Comparison of ENCODE assay signal across 8 cellular contexts in the genomic region with DNA sequence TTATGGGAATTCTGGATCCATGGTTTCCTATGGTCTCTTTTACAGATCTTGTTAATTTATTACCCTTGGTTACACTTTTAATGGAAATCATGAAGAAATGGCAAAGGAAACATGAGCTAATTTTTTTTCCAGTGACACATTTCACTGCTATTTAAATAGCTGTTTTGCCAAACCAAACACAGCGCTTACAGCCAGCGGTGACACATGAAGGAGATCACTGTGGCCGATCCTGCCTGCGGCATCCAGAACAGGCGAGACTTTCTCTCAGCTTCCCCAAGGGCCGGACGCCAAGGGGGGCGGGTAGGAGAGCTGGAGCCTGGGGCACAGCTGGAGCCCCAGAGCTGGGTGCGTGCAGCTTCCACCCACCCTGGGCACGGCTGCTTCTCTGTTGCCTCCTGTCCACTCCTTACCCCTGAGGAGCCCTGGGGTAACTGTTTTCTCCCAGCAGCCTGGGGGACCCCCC.
DNase-seq lines count a peak whose midpoint lies in the region; ATAC-seq, FAIRE-seq and TF ChIP-seq lines count a peak whose summit lies in the region.

No MANE protein-coding gene starts in this region.

- H2AFZ ChIP-seq in HepG2 (ENCODE audit: low read length): no peak overlapping the region

- H3K9me3 ChIP-seq in MG63 (no peaks in the 10 kb centered on the region), HepG2 (ENCODE audit: low read length) (no peaks in the 10 kb centered on the region), thoracic aorta (no peaks in the 10 kb centered on the region)

- intact Hi-C loops in HepG2 (cut with micrococcal nuclease; ENCODE audit: unreplicated experiment): no loop called here

- POLR2A ChIA-PET in HepG2 (lab: Yijun Ruan, JAX): interaction anchor here (1.0 kb wide), 2 partner anchors 81 to 139 kb away, joined by 3 read pairs; a partner anchor contains a TSS

- peak; percentile 4 for FAIRE-seq in HepG2 (lab: Jason Lieb, UNC)

- no peak overlapping the region for H3K9ac ChIP-seq in HepG2 (ENCODE audit: insufficient read depth, low read depth, low read length)

- H3K4me2 ChIP-seq in HepG2 (ENCODE audit: low read depth, low read length): peak overlapping the region; percentile 56

- H3K79me2 ChIP-seq in HepG2 (ENCODE audit: insufficient read depth, low read length): no peaks in the 10 kb centered on the region

- peak; percentile 74 for ATAC-seq in HepG2
- ATAC-seq in thoracic aorta (ENCODE audit: insufficient number of reproducible peaks, low FRiP score, low read depth): peak; percentile 69
- ATAC-seq in activated CD8-positive, alpha-beta memory T cell treated with anti-CD3 and anti-CD28 coated beads, Interleukin-2, amount 10 ng/mL, durations not matched to agents 7 days and 5 days: no peak
- ATAC-seq in GM19463 (IDR thresholded peaks at IDR 0.05; ENCODE audit: unreplicated experiment): no peak

- H3K9me3 Mint-ChIP-seq in chondrocyte (ENCODE audit: low read depth): no peaks in the 10 kb centered on the region
- no peaks in the 10 kb centered on the region for H3K9me3 Mint-ChIP-seq in activated CD8-positive, alpha-beta memory T cell treated with anti-CD3 and anti-CD28 coated beads, Interleukin-2, amount 10 ng/mL, durations not matched to agents 7 days and 5 days (ENCODE audit: low read depth)

- WGBS in HepG2 (ENCODE audit: low lambda C conversion rate): 3% methylated on average over 7 of the region's 10 CpGs

- TF ChIP-seq RAD21 in HepG2 (CRISPR knock-in tag; IDR thresholded peaks at IDR 0.05): no peak

- TF ChIP-seq EP300 in HepG2 (IDR thresholded peaks at IDR 0.05; ENCODE audit: low read depth in 2 of 2, low read length in 2 of 2) (no peak), HepG2 (CRISPR knock-in tag; IDR thresholded peaks at IDR 0.05; ENCODE audit: borderline replicate concordance) (no peak)

- in situ Hi-C loops in HepG2 (cut with HindIII; ENCODE audit: extremely low pct_ligation_motif_present, low pct_unique_long_range_greater_than_20kb): no loop called here

- peak overlapping the region; percentile 9 for H3K4me3 Mint-ChIP-seq in chondrocyte (ENCODE audit: unreplicated experiment)
- no peak overlapping the region for H3K4me3 Mint-ChIP-seq in activated CD8-positive, alpha-beta memory T cell treated with anti-CD3 and anti-CD28 coated beads, Interleukin-2, amount 10 ng/mL, durations not matched to agents 7 days and 5 days

- H3K27me3 Mint-ChIP-seq in chondrocyte (ENCODE audit: low read depth): no peaks in the 10 kb centered on the region
- H3K27me3 Mint-ChIP-seq in activated CD8-positive, alpha-beta memory T cell treated with anti-CD3 and anti-CD28 coated beads, Interleukin-2, amount 10 ng/mL, durations not matched to agents 7 days and 5 days: no peaks in the 10 kb centered on the region

- H3K36me3 Mint-ChIP-seq in chondrocyte (ENCODE audit: low read depth): no peaks in the 10 kb centered on the region
- H3K36me3 Mint-ChIP-seq in activated CD8-positive, alpha-beta memory T cell treated with anti-CD3 and anti-CD28 coated beads, Interleukin-2, amount 10 ng/mL, durations not matched to agents 7 days and 5 days: no peaks in the 10 kb centered on the region

- H3K4me1 ChIP-seq in HepG2 (ENCODE audit: insufficient read depth, low read length) (peaks cover 45% of the 10 kb centered on the region), thoracic aorta (ENCODE audit: control insufficient read depth in 1 of 2, low read depth in 2 of 2) (peaks cover 45 to 58% of the 10 kb centered on the region in 2 donors)

- H3K27ac Mint-ChIP-seq in chondrocyte (ENCODE audit: unreplicated experiment): peak overlapping the region; percentile 99
- no peak overlapping the region for H3K27ac Mint-ChIP-seq in activated CD8-positive, alpha-beta memory T cell treated with anti-CD3 and anti-CD28 coated beads, Interleukin-2, amount 10 ng/mL, durations not matched to agents 7 days and 5 days

- H3K4me3 ChIP-seq in MG63 (no peak overlapping the region), HepG2 (replicated peaks in 1 of 3; ENCODE audit: insufficient read depth in 1 of 3, low read depth in 2 of 3, low read length in 3 of 3) (peak overlapping the region in 1 of 3 experiments; percentile 47; a peak in 1 of 6 replicates), thoracic aorta (peak overlapping the region; percentile 22)

- DNase-seq in MG63: peak; percentile 99
- peak; percentile 98 for DNase-seq in chondrocyte (ENCODE audit: low spot score)
- peak; percentile 58 for DNase-seq in HepG2 (ENCODE audit: low spot score)
- peak; percentile 87 for DNase-seq in thoracic aorta (ENCODE audit: low spot score)
- DNase-seq in cortex of kidney (lab: John Stamatoyannopoulos, UW): no peak
- DNase-seq in activated CD8-positive, alpha-beta memory T cell treated with anti-CD3 and anti-CD28 coated beads, Interleukin-2, amount 10 ng/mL, durations not matched to agents 7 days and 5 days: no peak
- no peak for DNase-seq in DMS79 treated with DMSO at 0.1 percent for 48 hours (lab: John Stamatoyannopoulos, UW)

- peaks cover 68% of the 10 kb centered on the region for H3K4me1 Mint-ChIP-seq in chondrocyte (ENCODE audit: low read depth)
- no peaks in the 10 kb centered on the region for H3K4me1 Mint-ChIP-seq in activated CD8-positive, alpha-beta memory T cell treated with anti-CD3 and anti-CD28 coated beads, Interleukin-2, amount 10 ng/mL, durations not matched to agents 7 days and 5 days

- TF ChIP-seq POLR2A in HepG2 (IDR thresholded peaks at IDR 0.05; ENCODE audit: insufficient read depth in 1 of 2, low read depth in 2 of 2, low read length in 2 of 2): no peak

- BruUV-seq in HepG2 (replicated peaks; lab: Mats Ljungman, UMichigan): no TSS peak

- H3K36me3 ChIP-seq in MG63: no peaks in the 10 kb centered on the region
- H3K36me3 ChIP-seq in HepG2 (replicated peaks in 1 of 2; ENCODE audit: control insufficient read depth in 1 of 2, insufficient read depth in 2 of 2, low read length in 2 of 2): no peaks in the 10 kb centered on the region
- H3K36me3 ChIP-seq in thoracic aorta: no peaks in the 10 kb centered on the region

- H3K27me3 ChIP-seq in MG63 (no peaks in the 10 kb centered on the region), HepG2 (ENCODE audit: control insufficient read depth in 1 of 2, insufficient read depth in 2 of 2, low read length in 2 of 2) (peaks cover 6 to 50% of the 10 kb centered on the region in 2 experiments), thoracic aorta (replicated peaks; ENCODE audit: insufficient read depth) (no peaks in the 10 kb centered on the region)

- CTCF ChIA-PET in HepG2 (lab: Yijun Ruan, JAX; ENCODE audit: low intra/inter-chr PET ratio, low total read pairs): no interaction called here
- CTCF ChIA-PET in activated CD8-positive, alpha-beta memory T cell treated with anti-CD3 and anti-CD28 coated beads, Interleukin-2, amount 10 ng/mL, durations not matched to agents 7 days and 5 days (lab: Charles Lee): no interaction called here

- H3K27ac ChIP-seq in HepG2 (ENCODE audit: extremely low read length, insufficient read depth, low read length) (no peak overlapping the region), thoracic aorta (peak overlapping the region; percentile 88 to 93)

- H4K20me1 ChIP-seq in HepG2 (ENCODE audit: insufficient read depth, low read length): no peaks in the 10 kb centered on the region

- TF ChIP-seq CTCF in chondrocyte (IDR thresholded peaks at IDR 0.05): no peak
- TF ChIP-seq CTCF in HepG2 (CRISPR knock-in tag; IDR thresholded peaks at IDR 0.05): no peak
- no peak for TF ChIP-seq CTCF in thoracic aorta (IDR thresholded peaks at IDR 0.05)

TF ChIP-seq in HepG2, 621 proteins besides CTCF, POLR2A, EP300 and RAD21 (continues in another document):
- TF ChIP-seq SRSF1 (optimal IDR thresholded peaks at IDR 0.05; ENCODE audit: low read depth, low read length) (no peak), NFYC (CRISPR knock-in tag; IDR thresholded peaks at IDR 0.05) (no peak), RBM22 (optimal IDR thresholded peaks at IDR 0.05; ENCODE audit: low read length) (no peak), ZNF768 (CRISPR knock-in tag; IDR thresholded peaks at IDR 0.05) (no peak), ZNF446 (CRISPR knock-in tag; IDR thresholded peaks at IDR 0.05) (no peak), ZNF367 (CRISPR knock-in tag; IDR thresholded peaks at IDR 0.05; ENCODE audit: borderline replicate concordance) (no peak), ZMYM3 (CRISPR knock-in tag; IDR thresholded peaks at IDR 0.05) (no peak), AGO1 (IDR thresholded peaks at IDR 0.05; ENCODE audit: low read depth, low read length, poor library complexity, severe bottlenecking) (peak; percentile 43), JDP2 (CRISPR knock-in tag; IDR thresholded peaks at IDR 0.05; ENCODE audit: borderline replicate concordance) (no peak), ZNF260 (CRISPR knock-in tag; IDR thresholded peaks at IDR 0.05; ENCODE audit: borderline replicate concordance, low read depth) (no peak), ZNF335 (CRISPR knock-in tag; IDR thresholded peaks at IDR 0.05) (no peak), ASH2L (IDR thresholded peaks at IDR 0.05; ENCODE audit: insufficient read length, low read depth, low read length) (no peak)
- TF ChIP-seq, protein P1, sequence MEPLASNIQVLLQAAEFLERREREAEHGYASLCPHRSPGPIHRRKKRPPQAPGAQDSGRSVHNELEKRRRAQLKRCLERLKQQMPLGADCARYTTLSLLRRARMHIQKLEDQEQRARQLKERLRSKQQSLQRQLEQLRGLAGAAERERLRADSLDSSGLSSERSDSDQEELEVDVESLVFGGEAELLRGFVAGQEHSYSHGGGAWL (CRISPR knock-in tag; IDR thresholded peaks at IDR 0.05): no peak
- TF ChIP-seq, protein P2, sequence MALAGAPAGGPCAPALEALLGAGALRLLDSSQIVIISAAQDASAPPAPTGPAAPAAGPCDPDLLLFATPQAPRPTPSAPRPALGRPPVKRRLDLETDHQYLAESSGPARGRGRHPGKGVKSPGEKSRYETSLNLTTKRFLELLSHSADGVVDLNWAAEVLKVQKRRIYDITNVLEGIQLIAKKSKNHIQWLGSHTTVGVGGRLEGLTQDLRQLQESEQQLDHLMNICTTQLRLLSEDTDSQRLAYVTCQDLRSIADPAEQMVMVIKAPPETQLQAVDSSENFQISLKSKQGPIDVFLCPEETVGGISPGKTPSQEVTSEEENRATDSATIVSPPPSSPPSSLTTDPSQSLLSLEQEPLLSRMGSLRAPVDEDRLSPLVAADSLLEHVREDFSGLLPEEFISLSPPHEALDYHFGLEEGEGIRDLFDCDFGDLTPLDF (CRISPR knock-in tag; IDR thresholded peaks at IDR 0.05): no peak

Comparison
In these comparisons a context has a peak if more than half of its experiments do, and no peak if none do; other contexts are left out.
1. DNase-seq: peak in MG63 (single experiment), chondrocyte (single experiment), HepG2 (single experiment) and thoracic aorta (single experiment); none in cortex of kidney (single experiment), activated CD8-positive, alpha-beta memory T cell treated with anti-CD3 and anti-CD28 coated beads, Interleukin-2, amount 10 ng/mL, durations not matched to agents 7 days and 5 days (single experiment) and DMS79 treated with DMSO at 0.1 percent for 48 hours (single experiment).
2. ATAC-seq: peak in HepG2 (single experiment) and thoracic aorta (single experiment); none in activated CD8-positive, alpha-beta memory T cell treated with anti-CD3 and anti-CD28 coated beads, Interleukin-2, amount 10 ng/mL, durations not matched to agents 7 days and 5 days (single experiment) and GM19463 (single experiment).